ENCODE assay signal across 11 cellular contexts in genomic region chr19:604355-604754, GRCh38. TPM values are rescaled to one million over a fixed set of nuclear protein-coding genes. Genes with fewer than 3 reads are reported as not detected.
A peak's percentile ranks its signal among the peaks of the same experiment; 100 is the strongest.
DNase-seq lines count a peak whose midpoint lies in the region; ATAC-seq and TF ChIP-seq lines count a peak whose summit lies in the region.
"Had no signal": no experiment of that assay in that cellular context is flagged by ENCODE, and none has a peak within 500 bp of the region (broad histone marks: within the 10 kb centered on the region; RNA-seq: fewer than 3 reads in every experiment).

No MANE protein-coding gene starts in this region.

- H3K4me1 Mint-ChIP-seq in activated CD8-positive, alpha-beta memory T cell treated with anti-CD3 and anti-CD28 coated beads, Interleukin-2, amount 10 ng/mL, durations not matched to agents 7 days and 5 days: no peaks in the 10 kb centered on the region
- H3K4me1 Mint-ChIP-seq in T-helper 17 cell: peaks cover 2% of the 10 kb centered on the region

- H3K9me3 Mint-ChIP-seq in activated CD8-positive, alpha-beta memory T cell treated with anti-CD3 and anti-CD28 coated beads, Interleukin-2, amount 10 ng/mL, durations not matched to agents 7 days and 5 days (ENCODE audit: low read depth): no peaks in the 10 kb centered on the region

- peak; percentile 77 for DNase-seq in activated CD8-positive, alpha-beta memory T cell treated with anti-CD3 and anti-CD28 coated beads, Interleukin-2, amount 10 ng/mL, durations not matched to agents 7 days and 5 days
- no peak for DNase-seq in activated CD8-positive, alpha-beta memory T cell treated with anti-CD3 and anti-CD28 coated beads, Interleukin-2, amount 50 U/mL, for 4 hours
- DNase-seq in T-helper 17 cell (peak in 1 of 3 donors; percentile 24), G401 (ENCODE audit: low spot score) (no peak), heart left ventricle (no peak)
- DNase-seq in effector memory CD4-positive, alpha-beta T cell: peak; percentile 13 to 36 (median 32)
- peak; percentile 71 for DNase-seq in stimulated activated naive CD8-positive, alpha-beta T cell treated with anti-CD3 and anti-CD28 coated beads, Interleukin-15, Interleukin-2, amounts not matched to agents 100 U/mL and 50 U/mL, for 24 hours
- no peak for DNase-seq in central memory CD4-positive, alpha-beta T cell

- in situ Hi-C loops in G401 (cut with HindIII; ENCODE audit: low sequenced_read_pairs): no loop called here

- no peak overlapping the region for H3K4me3 ChIP-seq in effector memory CD4-positive, alpha-beta T cell (ENCODE audit: insufficient read depth, low read depth, low read length, poor library complexity, severe bottlenecking)
- no peak overlapping the region for H3K4me3 ChIP-seq in heart left ventricle

- CTCF ChIA-PET in activated CD8-positive, alpha-beta memory T cell treated with anti-CD3 and anti-CD28 coated beads, Interleukin-2, amount 10 ng/mL, durations not matched to agents 7 days and 5 days (lab: Charles Lee): interaction anchor here (1.0 kb wide), 1 partner anchor 93 kb away, joined by 3 read pairs; no protein-coding TSS in a partner anchor

- no peaks in the 10 kb centered on the region for H3K27me3 Mint-ChIP-seq in activated CD8-positive, alpha-beta memory T cell treated with anti-CD3 and anti-CD28 coated beads, Interleukin-2, amount 10 ng/mL, durations not matched to agents 7 days and 5 days
- H3K27me3 Mint-ChIP-seq in T-helper 17 cell: no peaks in the 10 kb centered on the region

- 78 to 94% (median 86%) methylated on average over 10 to 11 of the region's 11 CpGs for WGBS in heart left ventricle, 4 donors

- intact Hi-C loops in heart left ventricle (cut with DNase I): no loop called here

- H3K27ac ChIP-seq in effector memory CD4-positive, alpha-beta T cell (ENCODE audit: insufficient read depth, low read length, poor library complexity, severe bottlenecking): no peak overlapping the region
- H3K27ac ChIP-seq in heart left ventricle: no peak overlapping the region

- H3K4me3 Mint-ChIP-seq in activated CD8-positive, alpha-beta memory T cell treated with anti-CD3 and anti-CD28 coated beads, Interleukin-2, amount 10 ng/mL, durations not matched to agents 7 days and 5 days: no peak overlapping the region
- no peak overlapping the region for H3K4me3 Mint-ChIP-seq in T-helper 17 cell

- TF ChIP-seq CTCF in heart left ventricle (IDR thresholded peaks at IDR 0.05): no peak

- H3K9me3 ChIP-seq in T-helper 17 cell (ENCODE audit: control insufficient read depth, low read length, poor library complexity, severe bottlenecking): no peaks in the 10 kb centered on the region
- H3K9me3 ChIP-seq in effector memory CD4-positive, alpha-beta T cell (ENCODE audit: control insufficient read depth, low read length): no peaks in the 10 kb centered on the region
- no peaks in the 10 kb centered on the region for H3K9me3 ChIP-seq in heart left ventricle

- ATAC-seq in activated CD8-positive, alpha-beta memory T cell treated with anti-CD3 and anti-CD28 coated beads, Interleukin-2, amount 10 ng/mL, durations not matched to agents 7 days and 5 days: peak; percentile 80
- ATAC-seq in T-helper 17 cell (peak; percentile 71), heart left ventricle (no peak)
- ATAC-seq in stimulated activated naive CD8-positive, alpha-beta T cell treated with anti-CD3 and anti-CD28 coated beads, Interleukin-15, Interleukin-2, amounts not matched to agents 100 U/mL and 50 U/mL, for 24 hours: peak; percentile 81
- ATAC-seq: Panc1, sciatic nerve had no signal

- no peaks in the 10 kb centered on the region for H3K36me3 Mint-ChIP-seq in activated CD8-positive, alpha-beta memory T cell treated with anti-CD3 and anti-CD28 coated beads, Interleukin-2, amount 10 ng/mL, durations not matched to agents 7 days and 5 days
- no peaks in the 10 kb centered on the region for H3K36me3 Mint-ChIP-seq in T-helper 17 cell (ENCODE audit: low read depth)

- no peaks in the 10 kb centered on the region for H3K36me3 ChIP-seq in effector memory CD4-positive, alpha-beta T cell (ENCODE audit: control insufficient read depth, insufficient read depth, low read length)
- no peaks in the 10 kb centered on the region for H3K36me3 ChIP-seq in heart left ventricle

- no peak for TF ChIP-seq POLR2A in heart left ventricle (IDR thresholded peaks at IDR 0.05)

- H3K4me1 ChIP-seq in effector memory CD4-positive, alpha-beta T cell (ENCODE audit: control insufficient read depth, insufficient read depth, low read length, poor library complexity, severe bottlenecking): peaks cover 4% of the 10 kb centered on the region
- H3K4me1 ChIP-seq in heart left ventricle: peaks cover 0 to 15% (median 0%) of the 10 kb centered on the region in 12 donors

- peak overlapping the region; percentile 36 for H3K27ac Mint-ChIP-seq in activated CD8-positive, alpha-beta memory T cell treated with anti-CD3 and anti-CD28 coated beads, Interleukin-2, amount 10 ng/mL, durations not matched to agents 7 days and 5 days
- no peak overlapping the region for H3K27ac Mint-ChIP-seq in T-helper 17 cell

- H3K27me3 ChIP-seq in effector memory CD4-positive, alpha-beta T cell (replicated peaks; ENCODE audit: control insufficient read depth, insufficient read depth, low read length, poor library complexity, severe bottlenecking): no peaks in the 10 kb centered on the region
- H3K27me3 ChIP-seq in heart left ventricle: no peaks in the 10 kb centered on the region

RNA-seq across cellular contexts. Expression of gene HCN2, which starts 14.7 kb away (rescaled TPM):
- total RNA-seq in activated CD8-positive, alpha-beta memory T cell treated with anti-CD3 and anti-CD28 coated beads, Interleukin-2, amount 10 ng/mL, durations not matched to agents 7 days and 5 days: under 1 TPM; 0.67 to 0.75 TPM
- total RNA-seq in T-helper 17 cell (1 to 10 TPM; 1.1 to 3.0 TPM), heart left ventricle (10 to 100 TPM in 7 of 9 donors, 1 to 10 TPM in 2; 4.1 to 27.4 (median 15.4) TPM)
- total RNA-seq in G401 (2014; rRNA removed; shearing (Covaris generic)): 6.0 and 6.7 TPM in 2 replicates
- polyA plus RNA-seq in heart left ventricle: 10 to 100 TPM in 1 of 2 donors, 1 to 10 TPM in 1; 4.8 to 22.4 TPM

RNA-seq across cellular contexts. Expression of gene POLRMT, which starts 29.0 kb away (rescaled TPM):
- 10 to 100 TPM; 65.0 to 68.1 TPM for total RNA-seq in activated CD8-positive, alpha-beta memory T cell treated with anti-CD3 and anti-CD28 coated beads, Interleukin-2, amount 10 ng/mL, durations not matched to agents 7 days and 5 days
- total RNA-seq in T-helper 17 cell (10 to 100 TPM; 61.3 to 64.7 TPM), heart left ventricle (10 to 100 TPM; 32.0 to 78.0 (median 41.5) TPM)
- total RNA-seq in G401 (2014; rRNA removed; shearing (Covaris generic)): 62.0 and 62.8 TPM in 2 replicates
- polyA plus RNA-seq in heart left ventricle: 10 to 100 TPM; 38.8 to 75.2 TPM

RNA-seq across cellular contexts. Expression of gene BSG, which starts 32.0 kb away (rescaled TPM):
- 100 to 1,000 TPM; 206 to 225 TPM for total RNA-seq in activated CD8-positive, alpha-beta memory T cell treated with anti-CD3 and anti-CD28 coated beads, Interleukin-2, amount 10 ng/mL, durations not matched to agents 7 days and 5 days
- total RNA-seq in T-helper 17 cell (100 to 1,000 TPM; 152 to 165 TPM), heart left ventricle (1,000 to 10,000 TPM; 1,160 to 2,590 (median 1,462) TPM)
- 618 and 674 TPM in 2 replicates for total RNA-seq in G401 (2014; rRNA removed; shearing (Covaris generic))
- 1,000 to 10,000 TPM in 1 of 2 donors, 100 to 1,000 TPM in 1; 727 to 2,989 TPM for polyA plus RNA-seq in heart left ventricle

RNA-seq across cellular contexts. Expression of gene FGF22, which starts 35.3 kb away (rescaled TPM):
- total RNA-seq in activated CD8-positive, alpha-beta memory T cell treated with anti-CD3 and anti-CD28 coated beads, Interleukin-2, amount 10 ng/mL, durations not matched to agents 7 days and 5 days: not detected
- total RNA-seq in T-helper 17 cell: under 1 TPM; 0.65 to 0.68 TPM
- total RNA-seq in G401 (2014; rRNA removed; shearing (Covaris generic)): not detected in 2 replicates
- under 1 TPM in 3 of 9 donors, not detected in 6; 0.16 to 0.36 (median 0.20) TPM for total RNA-seq in heart left ventricle
- under 1 TPM; 0.07 to 0.11 TPM for polyA plus RNA-seq in heart left ventricle
- total RNA-seq: LHCN-M2 had no signal

RNA-seq across cellular contexts. Expression of gene RNF126, which starts 58.7 kb away (rescaled TPM):
- total RNA-seq in activated CD8-positive, alpha-beta memory T cell treated with anti-CD3 and anti-CD28 coated beads, Interleukin-2, amount 10 ng/mL, durations not matched to agents 7 days and 5 days: 10 to 100 TPM; 76.9 to 83.0 TPM
- total RNA-seq in T-helper 17 cell (100 to 1,000 TPM; 105 to 126 TPM), heart left ventricle (100 to 1,000 TPM in 1 of 9 donors, 10 to 100 TPM in 8; 21.6 to 105 (median 29.4) TPM)
- total RNA-seq in G401 (2014; rRNA removed; shearing (Covaris generic)): 44.5 and 48.7 TPM in 2 replicates
- polyA plus RNA-seq in heart left ventricle: 10 to 100 TPM; 23.5 to 45.2 TPM

Comparison
In these comparisons a context has a peak if more than half of its experiments do, and no peak if none do; other contexts are left out.
1. DNase-seq: peak in activated CD8-positive, alpha-beta memory T cell treated with anti-CD3 and anti-CD28 coated beads, Interleukin-2, amount 10 ng/mL, durations not matched to agents 7 days and 5 days (single experiment), effector memory CD4-positive, alpha-beta T cell (3 of 3) and stimulated activated naive CD8-positive, alpha-beta T cell treated with anti-CD3 and anti-CD28 coated beads, Interleukin-15, Interleukin-2, amounts not matched to agents 100 U/mL and 50 U/mL, for 24 hours (single experiment); none in activated CD8-positive, alpha-beta memory T cell treated with anti-CD3 and anti-CD28 coated beads, Interleukin-2, amount 50 U/mL, for 4 hours (single experiment), G401 (single experiment), central memory CD4-positive, alpha-beta T cell (single experiment) and heart left ventricle (0 of 5).
2. ATAC-seq: peak in activated CD8-positive, alpha-beta memory T cell treated with anti-CD3 and anti-CD28 coated beads, Interleukin-2, amount 10 ng/mL, durations not matched to agents 7 days and 5 days (single experiment), T-helper 17 cell (single experiment) and stimulated activated naive CD8-positive, alpha-beta T cell treated with anti-CD3 and anti-CD28 coated beads, Interleukin-15, Interleukin-2, amounts not matched to agents 100 U/mL and 50 U/mL, for 24 hours (single experiment); none in heart left ventricle (0 of 4).